In genomic region chr15:66899555-66900350, GRCh38 we compare ENCODE assay signal across 24 cellular contexts.
A peak's percentile ranks its signal among the peaks of the same experiment; 100 is the strongest.
DNase-seq lines count a peak whose midpoint lies in the region; ATAC-seq and TF ChIP-seq lines count a peak whose summit lies in the region.
"Had no signal": no experiment of that assay in that cellular context is flagged by ENCODE, and none has a peak within 500 bp of the region (broad histone marks: within the 10 kb centered on the region; RNA-seq: fewer than 3 reads in every experiment).

No MANE protein-coding gene starts in this region.

- intact Hi-C loops in left cardiac atrium (cut with DNase I) = no loop called here

- no peak overlapping the region for H2AK5ac ChIP-seq in mesendoderm (ENCODE audit: low read length)

- no peak overlapping the region for H3K9ac ChIP-seq in SK-N-MC (ENCODE audit: insufficient read length)
- H3K9ac ChIP-seq in mesendoderm (ENCODE audit: low read length) = no peak overlapping the region

- no peak overlapping the region for H4K5ac ChIP-seq in mesendoderm (ENCODE audit: low read length)

- DNase-seq in BE2C (peak; percentile 66), HS-27A (ENCODE audit: low read depth) (peak; percentile 48), SK-N-MC (ENCODE audit: low read depth, low spot score) (no peak), mesendoderm (peak; percentile 68), left cardiac atrium (no peak), NCI-H187 treated with DMSO at 0.1 percent for 48 hours (lab: John Stamatoyannopoulos, UW) (no peak), midbrain (lab: John Stamatoyannopoulos, UW) (no peak)
- DNase-seq: activated CD4-positive, CD25-positive, alpha-beta regulatory T cell treated with anti-CD3 and anti-CD28 coated beads, Interleukin-2, amount 50 U/mL, for 72 hours; Calu3; central memory CD4-positive, alpha-beta T cell; effector CD8-positive, alpha-beta T cell; hypothalamus; KG1; NCI-H1105 treated with DMSO at 0.1 percent for 48 hours; nucleus accumbens; SHP77; stimulated activated CD4-positive, alpha-beta T cell treated with anti-CD3 and anti-CD28 coated beads, Interleukin-2, amount 100 ng/mL, for 24 hours; T-helper 9 cell had no signal

- ATAC-seq in left cardiac atrium (no peak), HG03139 (IDR thresholded peaks at IDR 0.05; ENCODE audit: unreplicated experiment) (no peak)
- ATAC-seq: activated T-helper 17 cell treated with anti-CD3 and anti-CD28 coated beads, Interleukin-2, amount 50 U/mL, for 72 hours had no signal

- H2BK15ac ChIP-seq in mesendoderm (replicated peaks; ENCODE audit: low read depth) = no peak overlapping the region

- no peak overlapping the region for H4K8ac ChIP-seq in mesendoderm (ENCODE audit: low read depth, low read length)

- peak; percentile 22; the same call in 1 of the 2 replicates for TF ChIP-seq CTCF in BE2C (IDR thresholded peaks at IDR 0.05; ENCODE audit: low read depth, low read length)

- no peak overlapping the region for H2BK120ac ChIP-seq in mesendoderm (ENCODE audit: low read depth, low read length)

- H3K18ac ChIP-seq in mesendoderm (ENCODE audit: low read length) = no peak overlapping the region

- no peak overlapping the region for H3K56ac ChIP-seq in mesendoderm (ENCODE audit: low read length)

- H3K23ac ChIP-seq in mesendoderm (ENCODE audit: low read length) = no peak overlapping the region

- no peaks in the 10 kb centered on the region for H3K79me1 ChIP-seq in mesendoderm (ENCODE audit: low read length)

- H3K27ac ChIP-seq in SK-N-MC (peak overlapping the region; percentile 49; the same call in 1 of the 2 replicates), mesendoderm (ENCODE audit: low read depth, low read length) (no peak overlapping the region)
- H3K27ac ChIP-seq: adrenal gland, HL-60, right atrium auricular region, vagina had no signal

- H3K4me3 ChIP-seq in BE2C (ENCODE audit: low read depth, low read length) (no peak overlapping the region), SK-N-MC (no peak overlapping the region), mesendoderm (ENCODE audit: low read length) (no peak overlapping the region)
- H3K4me3 ChIP-seq: adrenal gland, right atrium auricular region, vagina had no signal

- H3K4me1 ChIP-seq in BE2C = peaks cover 2% of the 10 kb centered on the region; the same call in 1 of the 2 replicates
- H3K4me1 ChIP-seq in mesendoderm (ENCODE audit: control insufficient read depth, low read depth, low read length) = peaks cover 6% of the 10 kb centered on the region
- H3K4me1 ChIP-seq: adrenal gland, vagina had no signal

- H3K9me3 ChIP-seq in BE2C (0 out of 2 replicates have a peak, but pooled peaks cover 3% of the 10 kb centered on the region), SK-N-MC (ENCODE audit: low read depth, low read length) (no peaks in the 10 kb centered on the region)
- H3K9me3 ChIP-seq: adrenal gland, right atrium auricular region, vagina had no signal

- H3K79me2 ChIP-seq in mesendoderm (ENCODE audit: control insufficient read depth, insufficient read depth, low read length) = no peaks in the 10 kb centered on the region

- H3K4me2 ChIP-seq in mesendoderm (ENCODE audit: low read length) = no peak overlapping the region

- no CpG with 5 or more reads among the region's 9 CpGs for WGBS in mesendoderm (ENCODE audit: extremely low coverage, insufficient coverage, low lambda C conversion rate)

- H3K27me3 ChIP-seq in BE2C (no peaks in the 10 kb centered on the region), mesendoderm (ENCODE audit: insufficient read depth, low read length, poor library complexity) (no peaks in the 10 kb centered on the region)
- H3K27me3 ChIP-seq: adrenal gland, right atrium auricular region, vagina had no signal

- H3K4ac ChIP-seq in mesendoderm (ENCODE audit: low read depth, low read length) = no peak overlapping the region

- no peaks in the 10 kb centered on the region for H3K36me3 ChIP-seq in BE2C
- H3K36me3 ChIP-seq in SK-N-MC (ENCODE audit: insufficient read depth, low read length) = no peaks in the 10 kb centered on the region
- H3K36me3 ChIP-seq in mesendoderm (ENCODE audit: control insufficient read depth, insufficient read depth, low read length) = no peaks in the 10 kb centered on the region
- H3K36me3 ChIP-seq: adrenal gland, right atrium auricular region, vagina had no signal

- no peak overlapping the region for H2BK5ac ChIP-seq in mesendoderm (ENCODE audit: low read length)

Comparison
In these comparisons a context has a peak if more than half of its experiments do, and no peak if none do; other contexts are left out.
1. DNase-seq: peak in BE2C (single experiment), HS-27A (single experiment) and mesendoderm (single experiment); none in SK-N-MC (single experiment), left cardiac atrium (single experiment), NCI-H187 treated with DMSO at 0.1 percent for 48 hours (single experiment) and midbrain (single experiment).